In genomic region chr2:58101500-58101899, GRCh38 we compare ENCODE assay signal across 15 cellular contexts. TPM values are rescaled to one million over a fixed set of nuclear protein-coding genes. Genes with fewer than 3 reads are reported as not detected.
DNase-seq lines count a peak whose midpoint lies in the region; ATAC-seq, FAIRE-seq and TF ChIP-seq lines count a peak whose summit lies in the region.
"Had no signal": no experiment of that assay in that cellular context is flagged by ENCODE, and none has a peak within 500 bp of the region (broad histone marks: within the 10 kb centered on the region; RNA-seq: fewer than 3 reads in every experiment).

No MANE protein-coding gene starts in this region.

- H2AFZ ChIP-seq in astrocyte (ENCODE audit: low read depth, low read length), result no peak overlapping the region
- H2AFZ ChIP-seq in smooth muscle cell (ENCODE audit: low read depth), result no peak overlapping the region

- no peaks in the 10 kb centered on the region for H4K20me1 ChIP-seq in astrocyte (ENCODE audit: insufficient read depth, low read length)
- H4K20me1 ChIP-seq in smooth muscle cell (ENCODE audit: low read depth), result no peaks in the 10 kb centered on the region

- no peak for ATAC-seq in GM18867 (IDR thresholded peaks at IDR 0.05; ENCODE audit: unreplicated experiment)
- ATAC-seq in activated CD8-positive, alpha-beta memory T cell treated with anti-CD3 and anti-CD28 coated beads, Interleukin-2, amount 10 ng/mL, durations not matched to agents 7 days and 5 days, result no peak

- H3K79me2 ChIP-seq in astrocyte (ENCODE audit: insufficient read depth, low read length) (peaks cover 3% of the 10 kb centered on the region), smooth muscle cell (ENCODE audit: low read depth) (peaks cover 22% of the 10 kb centered on the region)

- H3K27ac Mint-ChIP-seq in astrocyte (ENCODE audit: unreplicated experiment), result no peak overlapping the region
- no peak overlapping the region for H3K27ac Mint-ChIP-seq in activated CD8-positive, alpha-beta memory T cell treated with anti-CD3 and anti-CD28 coated beads, Interleukin-2, amount 10 ng/mL, durations not matched to agents 7 days and 5 days
- H3K27ac Mint-ChIP-seq: B cell; CD4-positive, alpha-beta T cell had no signal

- H3K4me2 ChIP-seq in astrocyte (ENCODE audit: low read length) (no peak overlapping the region), smooth muscle cell (peak overlapping the region; percentile 25)

- no peak overlapping the region for H3K4me3 Mint-ChIP-seq in astrocyte (ENCODE audit: unreplicated experiment)
- no peak overlapping the region for H3K4me3 Mint-ChIP-seq in activated CD8-positive, alpha-beta memory T cell treated with anti-CD3 and anti-CD28 coated beads, Interleukin-2, amount 10 ng/mL, durations not matched to agents 7 days and 5 days
- H3K4me3 Mint-ChIP-seq: B cell; CD4-positive, alpha-beta T cell had no signal

- no peak for FAIRE-seq in astrocyte (lab: Jason Lieb, UNC)

- H3K27me3 Mint-ChIP-seq in astrocyte (ENCODE audit: low read depth, unreplicated experiment), result no peaks in the 10 kb centered on the region
- H3K27me3 Mint-ChIP-seq in activated CD8-positive, alpha-beta memory T cell treated with anti-CD3 and anti-CD28 coated beads, Interleukin-2, amount 10 ng/mL, durations not matched to agents 7 days and 5 days, result no peaks in the 10 kb centered on the region
- H3K27me3 Mint-ChIP-seq: B cell; CD4-positive, alpha-beta T cell had no signal

- H3K27ac ChIP-seq in astrocyte (ENCODE audit: low read depth, low read length), result no peak overlapping the region
- H3K27ac ChIP-seq in smooth muscle cell (ENCODE audit: low read depth), result no peak overlapping the region

- H3K9ac ChIP-seq in astrocyte (ENCODE audit: low read length) (no peak overlapping the region), smooth muscle cell (ENCODE audit: low read depth) (no peak overlapping the region)

- CTCF ChIA-PET in activated CD8-positive, alpha-beta memory T cell treated with anti-CD3 and anti-CD28 coated beads, Interleukin-2, amount 10 ng/mL, durations not matched to agents 7 days and 5 days (lab: Charles Lee), result no interaction called here

- H3K9me3 ChIP-seq in astrocyte (ENCODE audit: insufficient read depth, low read depth, low read length) (no peaks in the 10 kb centered on the region), smooth muscle cell (replicated peaks; ENCODE audit: low read depth) (no peaks in the 10 kb centered on the region)

- DNase-seq in OCI-M1 (lab: John Stamatoyannopoulos, UW) (peak; percentile 77), astrocyte (ENCODE audit: low read depth) (peak; percentile 36), fibroblast of pulmonary artery (ENCODE audit: low read depth) (peak; percentile 31), smooth muscle cell (lab: John Stamatoyannopoulos, UW; ENCODE audit: unreplicated experiment) (no peak), pons (ENCODE audit: low spot score) (no peak)
- DNase-seq in activated CD8-positive, alpha-beta memory T cell treated with anti-CD3 and anti-CD28 coated beads, Interleukin-2, amount 10 ng/mL, durations not matched to agents 7 days and 5 days, result no peak
- DNase-seq: CD4-positive, alpha-beta T cell; Karpas-422; NCI-H1105 treated with DMSO at 0.1 percent for 48 hours; NCI-H187; NCI-H345; NCI-H526 treated with DMSO at 0.1 percent for 48 hours; SHP77 treated with DMSO at 0.1 percent for 48 hours had no signal

- H3K4me3 ChIP-seq in astrocyte (ENCODE audit: insufficient read depth, low read depth, low read length), result no peak overlapping the region
- no peak overlapping the region for H3K4me3 ChIP-seq in fibroblast of pulmonary artery (replicated peaks; ENCODE audit: low read depth, low read length)
- no peak overlapping the region for H3K4me3 ChIP-seq in smooth muscle cell

- no peaks in the 10 kb centered on the region for H3K36me3 Mint-ChIP-seq in astrocyte (ENCODE audit: low read depth, unreplicated experiment)
- peaks cover 13% of the 10 kb centered on the region for H3K36me3 Mint-ChIP-seq in activated CD8-positive, alpha-beta memory T cell treated with anti-CD3 and anti-CD28 coated beads, Interleukin-2, amount 10 ng/mL, durations not matched to agents 7 days and 5 days

- H3K36me3 ChIP-seq in astrocyte (ENCODE audit: insufficient read depth, low read length) (no peaks in the 10 kb centered on the region), smooth muscle cell (ENCODE audit: low read depth) (no peaks in the 10 kb centered on the region)

- H3K4me1 ChIP-seq in astrocyte (ENCODE audit: insufficient read depth, low read length), result no peaks in the 10 kb centered on the region
- no peaks in the 10 kb centered on the region for H3K4me1 ChIP-seq in smooth muscle cell (ENCODE audit: low read depth)

- no peaks in the 10 kb centered on the region for H3K9me3 Mint-ChIP-seq in astrocyte (ENCODE audit: unreplicated experiment)
- no peaks in the 10 kb centered on the region for H3K9me3 Mint-ChIP-seq in activated CD8-positive, alpha-beta memory T cell treated with anti-CD3 and anti-CD28 coated beads, Interleukin-2, amount 10 ng/mL, durations not matched to agents 7 days and 5 days (ENCODE audit: low read depth)
- H3K9me3 Mint-ChIP-seq: CD4-positive, alpha-beta T cell had no signal

- H3K4me1 Mint-ChIP-seq in astrocyte (ENCODE audit: low read depth, unreplicated experiment), result peaks cover 5% of the 10 kb centered on the region
- H3K4me1 Mint-ChIP-seq in activated CD8-positive, alpha-beta memory T cell treated with anti-CD3 and anti-CD28 coated beads, Interleukin-2, amount 10 ng/mL, durations not matched to agents 7 days and 5 days, result no peaks in the 10 kb centered on the region
- H3K4me1 Mint-ChIP-seq: B cell had no signal

- TF ChIP-seq CTCF in astrocyte (IDR thresholded peaks at IDR 0.05; ENCODE audit: insufficient read depth, low read depth, low read length) (no peak), fibroblast of pulmonary artery (IDR thresholded peaks at IDR 0.05; ENCODE audit: low read length, missing control alignments) (no peak), smooth muscle cell (IDR thresholded peaks at IDR 0.05; ENCODE audit: borderline replicate concordance, insufficient read depth, poor library complexity, severe bottlenecking) (no peak)

- no peaks in the 10 kb centered on the region for H3F3A ChIP-seq in smooth muscle cell (ENCODE audit: low read depth)

- H3K27me3 ChIP-seq in astrocyte (ENCODE audit: insufficient read depth, low read length) (no peaks in the 10 kb centered on the region), smooth muscle cell (ENCODE audit: low read depth) (no peaks in the 10 kb centered on the region)

RNA-seq across cellular contexts. Expression of gene VRK2, which starts 54.9 kb away (rescaled TPM):
- 28.6 and 28.9 TPM in 2 replicates for total RNA-seq in astrocyte
- 35.5 and 37.9 TPM in 2 replicates for total RNA-seq in smooth muscle cell
- 22.2 and 26.8 TPM in 2 replicates for polyA plus RNA-seq in smooth muscle cell
- 10 to 100 TPM; 26.2 to 28.4 TPM for total RNA-seq in activated CD8-positive, alpha-beta memory T cell treated with anti-CD3 and anti-CD28 coated beads, Interleukin-2, amount 10 ng/mL, durations not matched to agents 7 days and 5 days

Comparison
In these comparisons a context has a peak if more than half of its experiments do, and no peak if none do; other contexts are left out.
1. DNase-seq: peak in OCI-M1 (single experiment), astrocyte (single experiment) and fibroblast of pulmonary artery (single experiment); none in smooth muscle cell (single experiment), pons (single experiment) and activated CD8-positive, alpha-beta memory T cell treated with anti-CD3 and anti-CD28 coated beads, Interleukin-2, amount 10 ng/mL, durations not matched to agents 7 days and 5 days (single experiment).